Comparison of ENCODE assay signal across 1 cellular context in genomic region chr2:233068762-233069418, GRCh38.
TF ChIP-seq lines count a peak whose summit lies in the region.

No MANE protein-coding gene starts in this region.

TF ChIP-seq in GM23338, 12 proteins besides CTCF, POLR2A, EP300 and RAD21 (continued from another document):
- TF ChIP-seq ZNF462 (CRISPR knock-in tag; IDR thresholded peaks at IDR 0.05), result no peak
